ENCODE assay signal across 10 cellular contexts in genomic region chr12:75976913-75977312, GRCh38. TPM values are rescaled to one million over a fixed set of nuclear protein-coding genes. Genes with fewer than 3 reads are reported as not detected.
DNase-seq lines count a peak whose midpoint lies in the region; ATAC-seq and TF ChIP-seq lines count a peak whose summit lies in the region.
"Had no signal": no experiment of that assay in that cellular context is flagged by ENCODE, and none has a peak within 500 bp of the region (broad histone marks: within the 10 kb centered on the region; RNA-seq: fewer than 3 reads in every experiment).

No MANE protein-coding gene starts in this region.

- dilution Hi-C loops in IMR-90 (cut with HindIII; ENCODE audit: low sequenced_read_pairs, unreplicated experiment): no loop called here

- H3K14ac ChIP-seq in IMR-90 (replicated peaks; ENCODE audit: low read depth, low read length): peak overlapping the region; percentile 90

- peak overlapping the region; percentile 82 for H3K56ac ChIP-seq in IMR-90 (ENCODE audit: extremely low read depth, insufficient read depth, low read length)

- peak overlapping the region; percentile 100 for H3K27ac ChIP-seq in IMR-90 (ENCODE audit: insufficient read depth, low read length)
- peak overlapping the region in 3 of 4 donors; percentile 55 to 71 (median 70) for H3K27ac ChIP-seq in sigmoid colon
- H3K27ac ChIP-seq in suprapubic skin: no peak overlapping the region
- H3K27ac ChIP-seq in testis: no peak overlapping the region

- H2BK5ac ChIP-seq in IMR-90 (ENCODE audit: low read depth, low read length, poor library complexity, severe bottlenecking): peak overlapping the region; percentile 88

- peaks cover 5 to 20% of the 10 kb centered on the region in 2 experiments; a peak in 2 of 4 replicates for H3K79me1 ChIP-seq in IMR-90 (ENCODE audit: low read depth in 1 of 2, low read length in 2 of 2)

- TF ChIP-seq POLR2A in IMR-90 (IDR thresholded peaks at IDR 0.05; ENCODE audit: low read depth, low read length) (no peak), sigmoid colon (IDR thresholded peaks at IDR 0.05) (no peak), suprapubic skin (IDR thresholded peaks at IDR 0.05) (no peak), testis (IDR thresholded peaks at IDR 0.05) (no peak)

- H3K4me3 ChIP-seq in IMR-90 (ENCODE audit: insufficient read depth, low read depth, low read length) (no peak overlapping the region), sigmoid colon (no peak overlapping the region), suprapubic skin (no peak overlapping the region), testis (no peak overlapping the region)

- H4K5ac ChIP-seq in IMR-90 (ENCODE audit: low read depth, low read length): peak overlapping the region; percentile 92

- peak overlapping the region; percentile 98 for H4K91ac ChIP-seq in IMR-90 (ENCODE audit: insufficient read depth, low read depth, low read length)

- no peak for TF ChIP-seq RAD21 in IMR-90 (IDR thresholded peaks at IDR 0.05; ENCODE audit: low read length)

- H2BK15ac ChIP-seq in IMR-90 (ENCODE audit: low read depth, low read length): peak overlapping the region; percentile 87; the same call in 2 of the 3 replicates

- BruUV-seq in IMR-90 (replicated peaks; lab: Mats Ljungman, UMichigan): no TSS peak

- peaks cover 0 to 12% of the 10 kb centered on the region in 2 donors for H3K36me3 Mint-ChIP-seq in CD14-positive monocyte
- H3K36me3 Mint-ChIP-seq in dendritic cell treated with granulocyte-macrophage colony-stimulating factor and Interleukin-4, amounts not matched to agents 40 ng/mL and 50 ng/mL, for 4 days (ENCODE audit: low read depth): no peaks in the 10 kb centered on the region

- peak overlapping the region; percentile 99 for H2BK120ac ChIP-seq in IMR-90 (ENCODE audit: low read depth, low read length)

- no peak overlapping the region for H3K9ac ChIP-seq in IMR-90 (ENCODE audit: low read depth, low read length)

- H3K4me1 ChIP-seq in IMR-90 (ENCODE audit: control insufficient read depth, insufficient read depth, low read length) (peaks cover 16% of the 10 kb centered on the region), sigmoid colon (peaks cover 0 to 18% (median 14%) of the 10 kb centered on the region in 4 donors), suprapubic skin (peaks cover 32% of the 10 kb centered on the region), testis (peaks cover 8% of the 10 kb centered on the region)

- no peaks in the 10 kb centered on the region for H4K20me1 ChIP-seq in IMR-90 (ENCODE audit: insufficient read depth, low read length)

- H3K27me3 ChIP-seq in IMR-90 (ENCODE audit: control insufficient read depth, insufficient read depth, low read length) (no peaks in the 10 kb centered on the region), sigmoid colon (no peaks in the 10 kb centered on the region), suprapubic skin (no peaks in the 10 kb centered on the region), testis (no peaks in the 10 kb centered on the region)

- H3K36me3 ChIP-seq in IMR-90 (ENCODE audit: control insufficient read depth, insufficient read depth, low read length) (no peaks in the 10 kb centered on the region), sigmoid colon (no peaks in the 10 kb centered on the region), suprapubic skin (no peaks in the 10 kb centered on the region), testis (ENCODE audit: low read depth, missing control alignments) (no peaks in the 10 kb centered on the region)

- peak overlapping the region; percentile 97 for H3K4ac ChIP-seq in IMR-90 (ENCODE audit: low read depth, low read length)

- TF ChIP-seq CTCF in CD14-positive monocyte (IDR thresholded peaks at IDR 0.05) (no peak), IMR-90 (conservative IDR thresholded peaks at IDR 0.05; ENCODE audit: low read depth, low read length) (no peak), sigmoid colon (IDR thresholded peaks at IDR 0.05) (no peak), suprapubic skin (IDR thresholded peaks at IDR 0.05) (no peak), testis (IDR thresholded peaks at IDR 0.05) (no peak)

- no peak overlapping the region for H3K4me3 Mint-ChIP-seq in CD14-positive monocyte
- no peak overlapping the region for H3K4me3 Mint-ChIP-seq in dendritic cell treated with granulocyte-macrophage colony-stimulating factor and Interleukin-4, amounts not matched to agents 40 ng/mL and 50 ng/mL, for 4 days

- peaks cover 13% of the 10 kb centered on the region for H3K9me1 ChIP-seq in IMR-90 (ENCODE audit: insufficient read depth, low read length)

- H2BK20ac ChIP-seq in IMR-90 (ENCODE audit: low read depth, low read length): peak overlapping the region; percentile 99

- peaks cover 0 to 6% (median 1%) of the 10 kb centered on the region in 3 donors for H3K27me3 Mint-ChIP-seq in CD14-positive monocyte (ENCODE audit: low read depth in 3 of 3)
- no peaks in the 10 kb centered on the region for H3K27me3 Mint-ChIP-seq in dendritic cell treated with granulocyte-macrophage colony-stimulating factor and Interleukin-4, amounts not matched to agents 40 ng/mL and 50 ng/mL, for 4 days

- no peak overlapping the region for H2AK9ac ChIP-seq in IMR-90 (replicated peaks; ENCODE audit: low read depth, low read length, poor library complexity)

- H3K23ac ChIP-seq in IMR-90 (ENCODE audit: low read depth, low read length): peak overlapping the region; percentile 86

- WGBS in IMR-90 (ENCODE audit: extremely low coverage in 2 of 2, insufficient read length in 1 of 2), 2 experiments: no CpG with 5 or more reads among the region's 3 CpGs
- 67 to 86% methylated on average over 3 of the region's 3 CpGs for WGBS in sigmoid colon, 2 donors
- WGBS in suprapubic skin: 83% methylated on average over 3 of the region's 3 CpGs
- WGBS in testis, 2 donors: 90 to 94% methylated on average over 3 of the region's 3 CpGs

- intact Hi-C loops in CD14-positive monocyte (cut with micrococcal nuclease) (loop anchor here (5.0 to 10.0 kb wide), 3 partner anchors 35 to 48 kb away; no protein-coding TSS in a partner anchor), IMR-90 (cut with micrococcal nuclease) (loop anchor here (1.0 to 5.0 kb wide), 2 partner anchors 23 to 100 kb away; no protein-coding TSS in a partner anchor), sigmoid colon (cut with DNase I) (no loop called here), testis (cut with DNase I; ENCODE audit: low total_unique reads) (no loop called here)
- intact Hi-C loops in dendritic cell treated with granulocyte-macrophage colony-stimulating factor and Interleukin-4, amounts not matched to agents 40 ng/mL and 50 ng/mL, for 4 days (cut with micrococcal nuclease): loop anchor here (5.0 to 10.0 kb wide), 2 partner anchors 55 to 198 kb away; partner anchors contain the start of gene PHLDA1

- peaks cover 0 to 3% (median 0%) of the 10 kb centered on the region in 7 donors for H3K9me3 Mint-ChIP-seq in CD14-positive monocyte
- H3K9me3 Mint-ChIP-seq in dendritic cell treated with granulocyte-macrophage colony-stimulating factor and Interleukin-4, amounts not matched to agents 40 ng/mL and 50 ng/mL, for 4 days: no peaks in the 10 kb centered on the region

- no peak for ATAC-seq in IMR-90 (ENCODE audit: low read depth)

- H3K4me2 ChIP-seq in IMR-90 (ENCODE audit: low read depth, low read length): no peak overlapping the region

- H3K27ac Mint-ChIP-seq in CD14-positive monocyte: peak overlapping the region; percentile 98 to 100 (median 99)
- peak overlapping the region; percentile 75 for H3K27ac Mint-ChIP-seq in dendritic cell treated with granulocyte-macrophage colony-stimulating factor and Interleukin-4, amounts not matched to agents 40 ng/mL and 50 ng/mL, for 4 days

- H3K9me3 ChIP-seq in IMR-90 (ENCODE audit: control insufficient read depth, insufficient read depth, low read length) (no peaks in the 10 kb centered on the region), sigmoid colon (no peaks in the 10 kb centered on the region), suprapubic skin (no peaks in the 10 kb centered on the region), testis (no peaks in the 10 kb centered on the region)

- in situ Hi-C loops in IMR-90 (cut with MboI; ENCODE audit: low sequenced_read_pairs): no loop called here

- DNase-seq in CD14-positive monocyte (ENCODE audit: low spot score) (no peak), IMR-90 (no peak), sigmoid colon (no peak), KG1 (lab: John Stamatoyannopoulos, UW) (no peak), suprapubic skin (ENCODE audit: low spot score in 2 of 2) (no peak), testis (no peak)
- DNase-seq: foreskin melanocyte, Karpas-422, OCI-M1 had no signal

- peak overlapping the region; percentile 99 for H2AK5ac ChIP-seq in IMR-90 (ENCODE audit: low read depth, low read length)

- TF ChIP-seq EP300 in sigmoid colon (IDR thresholded peaks at IDR 0.05) (no peak), suprapubic skin (IDR thresholded peaks at IDR 0.05) (no peak)

- CTCF ChIA-PET in IMR-90 (lab: Yijun Ruan, JAX): no interaction called here

- no peak overlapping the region for H2AFZ ChIP-seq in IMR-90 (replicated peaks; ENCODE audit: low read length, poor library complexity)

- peak overlapping the region; percentile 39 to 93 for H4K8ac ChIP-seq in IMR-90 (ENCODE audit: low read depth in 2 of 2, low read length in 2 of 2)

- POLR2A ChIA-PET in IMR-90 (lab: Charles Lee; ENCODE audit: unreplicated experiment): no interaction called here

- H3K18ac ChIP-seq in IMR-90 (ENCODE audit: low read depth, low read length): peak overlapping the region; percentile 93

- peaks cover 65% of the 10 kb centered on the region for H3K4me1 Mint-ChIP-seq in CD14-positive monocyte
- H3K4me1 Mint-ChIP-seq in dendritic cell treated with granulocyte-macrophage colony-stimulating factor and Interleukin-4, amounts not matched to agents 40 ng/mL and 50 ng/mL, for 4 days (ENCODE audit: low read depth): peaks cover 62% of the 10 kb centered on the region

TF ChIP-seq in IMR-90, 13 proteins besides CTCF, POLR2A, EP300 and RAD21:
- TF ChIP-seq NFE2L2 (IDR thresholded peaks at IDR 0.05; ENCODE audit: low read depth, low read length) (no peak), CEBPB (IDR thresholded peaks at IDR 0.05; ENCODE audit: low read depth, low read length) (peak; percentile 64)

RNA-seq across cellular contexts. Expression of gene PHLDA1, which starts 54.7 kb away (rescaled TPM):
- polyA plus RNA-seq in CD14-positive monocyte: 1 to 10 TPM; 1.1 to 1.6 TPM
- total RNA-seq in IMR-90 (2012; rRNA removed): 27.8 and 47.8 TPM in 2 replicates
- 28.9 and 32.4 TPM in 2 replicates for polyA plus RNA-seq in IMR-90 (2012; rRNA removed)
- polyA plus RNA-seq in IMR-90 (2012; cell fraction: cytosol; rRNA removed): 38.1 and 58.3 TPM in 2 replicates
- polyA plus RNA-seq in IMR-90 (2012; cell fraction: nucleus; rRNA removed; ENCODE audit: low replicate concordance): 63.4 and 81.1 TPM in 2 replicates
- 10 to 100 TPM in 1 of 4 donors, 1 to 10 TPM in 3; 3.6 to 10.9 (median 5.3) TPM for total RNA-seq in sigmoid colon
- polyA plus RNA-seq in sigmoid colon: 1 to 10 TPM; 2.4 to 6.6 (median 4.2) TPM
- total RNA-seq in suprapubic skin: 10 to 100 TPM; 16.4 to 31.2 (median 23.3) TPM
- 10 to 100 TPM in 1 of 2 donors, 1 to 10 TPM in 1; 7.7 to 10.9 TPM for total RNA-seq in testis
- 8.2 TPM for polyA plus RNA-seq in testis (ENCODE audit: insufficient read depth, low read depth, low replicate concordance)

Comparison
In these comparisons a context has a peak if more than half of its experiments do, and no peak if none do; other contexts are left out.
1. H3K27ac ChIP-seq: peak in IMR-90 (single experiment) and sigmoid colon (3 of 4); none in suprapubic skin (single experiment) and testis (0 of 2).
2. intact Hi-C loops: an anchor here in CD14-positive monocyte (5.0 to 10.0 kb wide), IMR-90 (1.0 to 5.0 kb wide) and dendritic cell treated with granulocyte-macrophage colony-stimulating factor and Interleukin-4, amounts not matched to agents 40 ng/mL and 50 ng/mL, for 4 days (5.0 to 10.0 kb wide); none called in sigmoid colon and testis.